Comparison of ENCODE assay signal across 1 cellular context in genomic region chr16:53433930-53434435, GRCh38.
TF ChIP-seq lines count a peak whose summit lies in the region.

No MANE protein-coding gene starts in this region.

TF ChIP-seq in K562, 482 proteins besides CTCF, POLR2A, EP300 and RAD21 (continued from another document and continues in another):
- TF ChIP-seq E2F8 (IDR thresholded peaks at IDR 0.05; ENCODE audit: low read depth, partially characterized antibody) (no peak), STAT5B (CRISPR knock-in tag; IDR thresholded peaks at IDR 0.05) (no peak), ZNF143 (CRISPR knock-in tag; IDR thresholded peaks at IDR 0.05) (peak; percentile 96), PTBP1 (IDR thresholded peaks at IDR 0.05; ENCODE audit: low read depth, low read length) (no peak), ZC3H4 (CRISPR knock-in tag; IDR thresholded peaks at IDR 0.05; ENCODE audit: borderline replicate concordance) (no peak), SOX6 (IDR thresholded peaks at IDR 0.05) (no peak), FOXK2 (conservative IDR thresholded peaks at IDR 0.05 in 1 of 2, IDR thresholded peaks at IDR 0.05 in 1 of 2; ENCODE audit: low read depth in 2 of 2) (no peak), THRB (CRISPR knock-in tag; conservative IDR thresholded peaks at IDR 0.05) (no peak), RB1 (IDR thresholded peaks at IDR 0.05; ENCODE audit: low read depth) (no peak), MAZ (CRISPR knock-in tag; conservative IDR thresholded peaks at IDR 0.05 in 1 of 2, IDR thresholded peaks at IDR 0.05 in 1 of 2) (no peak), ATF1 (CRISPR knock-in tag; IDR thresholded peaks at IDR 0.05) (no peak), ATF1 (tag; IDR thresholded peaks at IDR 0.05) (peak; percentile 80; the same call in 1 of the 2 replicates), DMBX1 (CRISPR knock-in tag; IDR thresholded peaks at IDR 0.05; ENCODE audit: borderline replicate concordance) (no peak), ZNF780A (CRISPR knock-in tag; IDR thresholded peaks at IDR 0.05) (no peak), TCF7 (IDR thresholded peaks at IDR 0.05; ENCODE audit: borderline replicate concordance) (0 out of 2 replicates have a peak, but pooled peaks have one; percentile 20), IRF2 (CRISPR knock-in tag; IDR thresholded peaks at IDR 0.05) (no peak), ZBTB40 (IDR thresholded peaks at IDR 0.05) (peak; percentile 45), ZBTB40 (CRISPR knock-in tag; IDR thresholded peaks at IDR 0.05) (no peak), ZBTB7A (IDR thresholded peaks at IDR 0.05; ENCODE audit: borderline replicate concordance, control insufficient read depth, low read depth, low read length) (no peak), POLR2G (IDR thresholded peaks at IDR 0.05; ENCODE audit: low read depth, low read length) (no peak), HCFC1 (IDR thresholded peaks at IDR 0.05; ENCODE audit: low read depth, low read length) (peak; percentile 97), CCAR2 (IDR thresholded peaks at IDR 0.05; ENCODE audit: low read depth, low read length) (no peak), KHSRP (IDR thresholded peaks at IDR 0.05) (no peak), NR2C1 (IDR thresholded peaks at IDR 0.05) (peak; percentile 54), NR2C1 (tag; IDR thresholded peaks at IDR 0.05) (peak; percentile 50; the same call in 1 of the 2 replicates), GTF2F1 (IDR thresholded peaks at IDR 0.05; ENCODE audit: low read depth, low read length) (no peak), TAF9B (IDR thresholded peaks at IDR 0.05; ENCODE audit: partially characterized antibody) (peak; percentile 0), CBX5 (IDR thresholded peaks at IDR 0.05; ENCODE audit: borderline replicate concordance, low read depth) (no peak), ZNF253 (CRISPR knock-in tag; conservative IDR thresholded peaks at IDR 0.05) (no peak), PHTF2 (CRISPR knock-in tag; IDR thresholded peaks at IDR 0.05) (no peak), ZNF165 (CRISPR knock-in tag; IDR thresholded peaks at IDR 0.05; ENCODE audit: borderline replicate concordance) (no peak), FOXJ2 (tag; IDR thresholded peaks at IDR 0.05) (no peak), POU5F1 (IDR thresholded peaks at IDR 0.05; ENCODE audit: borderline replicate concordance, low read depth, low read length, partially characterized antibody) (peak; percentile 99)
- TF ChIP-seq, protein P1, sequence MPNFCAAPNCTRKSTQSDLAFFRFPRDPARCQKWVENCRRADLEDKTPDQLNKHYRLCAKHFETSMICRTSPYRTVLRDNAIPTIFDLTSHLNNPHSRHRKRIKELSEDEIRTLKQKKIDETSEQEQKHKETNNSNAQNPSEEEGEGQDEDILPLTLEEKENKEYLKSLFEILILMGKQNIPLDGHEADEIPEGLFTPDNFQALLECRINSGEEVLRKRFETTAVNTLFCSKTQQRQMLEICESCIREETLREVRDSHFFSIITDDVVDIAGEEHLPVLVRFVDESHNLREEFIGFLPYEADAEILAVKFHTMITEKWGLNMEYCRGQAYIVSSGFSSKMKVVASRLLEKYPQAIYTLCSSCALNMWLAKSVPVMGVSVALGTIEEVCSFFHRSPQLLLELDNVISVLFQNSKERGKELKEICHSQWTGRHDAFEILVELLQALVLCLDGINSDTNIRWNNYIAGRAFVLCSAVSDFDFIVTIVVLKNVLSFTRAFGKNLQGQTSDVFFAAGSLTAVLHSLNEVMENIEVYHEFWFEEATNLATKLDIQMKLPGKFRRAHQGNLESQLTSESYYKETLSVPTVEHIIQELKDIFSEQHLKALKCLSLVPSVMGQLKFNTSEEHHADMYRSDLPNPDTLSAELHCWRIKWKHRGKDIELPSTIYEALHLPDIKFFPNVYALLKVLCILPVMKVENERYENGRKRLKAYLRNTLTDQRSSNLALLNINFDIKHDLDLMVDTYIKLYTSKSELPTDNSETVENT (CRISPR knock-in tag; IDR thresholded peaks at IDR 0.05) = no peak
- TF ChIP-seq, protein P2, sequence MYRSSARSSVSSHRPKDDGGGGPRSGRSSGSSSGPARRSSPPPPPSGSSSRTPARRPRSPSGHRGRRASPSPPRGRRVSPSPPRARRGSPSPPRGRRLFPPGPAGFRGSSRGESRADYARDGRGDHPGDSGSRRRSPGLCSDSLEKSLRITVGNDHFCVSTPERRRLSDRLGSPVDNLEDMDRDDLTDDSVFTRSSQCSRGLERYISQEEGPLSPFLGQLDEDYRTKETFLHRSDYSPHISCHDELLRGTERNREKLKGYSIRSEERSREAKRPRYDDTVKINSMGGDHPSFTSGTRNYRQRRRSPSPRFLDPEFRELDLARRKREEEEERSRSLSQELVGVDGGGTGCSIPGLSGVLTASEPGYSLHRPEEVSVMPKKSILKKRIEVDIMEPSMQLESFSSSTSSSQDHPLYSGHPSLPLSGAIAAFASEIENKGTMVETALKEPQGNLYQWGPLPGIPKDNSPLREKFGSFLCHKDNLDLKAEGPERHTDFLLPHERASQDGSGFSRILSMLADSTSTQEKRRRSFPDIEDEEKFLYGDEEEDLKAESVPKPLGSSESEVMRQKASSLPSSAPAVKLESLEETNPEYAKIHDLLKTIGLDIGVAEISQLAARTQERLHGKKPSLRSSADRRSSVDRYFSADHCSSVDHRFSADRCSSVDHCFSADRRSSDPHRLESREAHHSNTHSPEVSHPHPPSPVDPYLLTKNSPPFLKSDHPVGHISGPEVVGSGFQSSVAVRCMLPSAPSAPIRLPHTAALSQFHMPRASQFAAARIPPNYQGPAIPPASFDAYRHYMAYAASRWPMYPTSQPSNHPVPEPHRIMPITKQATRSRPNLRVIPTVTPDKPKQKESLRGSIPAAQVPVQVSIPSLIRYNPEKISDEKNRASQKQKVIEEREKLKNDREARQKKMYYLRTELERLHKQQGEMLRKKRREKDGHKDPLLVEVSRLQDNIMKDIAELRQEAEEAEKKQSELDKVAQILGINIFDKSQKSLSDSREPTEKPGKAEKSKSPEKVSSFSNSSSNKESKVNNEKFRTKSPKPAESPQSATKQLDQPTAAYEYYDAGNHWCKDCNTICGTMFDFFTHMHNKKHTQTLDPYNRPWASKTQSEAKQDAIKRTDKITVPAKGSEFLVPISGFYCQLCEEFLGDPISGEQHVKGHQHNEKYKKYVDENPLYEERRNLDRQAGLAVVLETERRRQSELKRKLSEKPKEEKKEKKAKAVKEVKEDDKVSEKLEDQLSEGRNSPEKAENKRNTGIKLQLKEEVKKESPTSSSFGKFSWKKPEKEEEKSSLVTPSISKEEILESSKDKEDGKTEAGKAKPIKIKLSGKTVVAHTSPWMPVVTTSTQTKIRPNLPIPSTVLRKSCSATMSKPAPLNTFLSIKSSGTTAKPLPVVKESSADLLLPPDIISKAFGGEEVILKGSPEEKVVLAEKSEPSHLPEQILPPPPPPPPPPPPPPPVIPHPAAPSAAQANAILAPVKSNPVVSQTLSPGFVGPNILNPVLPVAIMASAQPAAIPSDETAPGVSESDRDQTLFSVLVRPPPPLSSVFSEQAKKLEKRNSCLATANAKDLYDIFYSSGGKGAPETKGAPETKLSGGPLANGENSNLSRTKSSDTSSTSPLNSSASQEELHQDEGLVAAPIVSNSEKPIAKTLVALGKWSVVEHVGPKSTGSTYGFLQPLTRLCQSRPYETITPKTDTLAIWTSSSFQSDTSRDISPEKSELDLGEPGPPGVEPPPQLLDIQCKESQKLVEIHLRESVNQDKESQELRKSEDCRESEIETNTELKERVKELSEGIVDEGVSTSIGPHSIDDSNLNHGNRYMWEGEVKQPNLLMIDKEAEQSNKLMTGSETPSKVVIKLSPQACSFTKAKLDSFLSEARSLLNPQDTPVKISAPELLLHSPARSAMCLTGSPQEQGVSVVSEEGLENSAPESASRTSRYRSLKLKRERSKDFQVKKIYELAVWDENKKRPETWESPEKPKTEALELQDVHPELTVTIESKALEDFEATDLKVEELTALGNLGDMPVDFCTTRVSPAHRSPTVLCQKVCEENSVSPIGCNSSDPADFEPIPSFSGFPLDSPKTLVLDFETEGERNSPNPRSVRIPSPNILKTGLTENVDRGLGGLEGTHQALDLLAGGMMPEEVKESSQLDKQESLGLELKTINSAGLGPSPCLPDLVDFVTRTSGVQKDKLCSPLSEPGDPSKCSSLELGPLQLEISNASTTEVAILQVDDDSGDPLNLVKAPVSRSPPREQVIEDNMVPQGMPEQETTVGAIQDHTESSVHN (IDR thresholded peaks at IDR 0.05; ENCODE audit: borderline replicate concordance in 1 of 2, low read depth in 1 of 2) = no peak
- TF ChIP-seq, protein P3, sequence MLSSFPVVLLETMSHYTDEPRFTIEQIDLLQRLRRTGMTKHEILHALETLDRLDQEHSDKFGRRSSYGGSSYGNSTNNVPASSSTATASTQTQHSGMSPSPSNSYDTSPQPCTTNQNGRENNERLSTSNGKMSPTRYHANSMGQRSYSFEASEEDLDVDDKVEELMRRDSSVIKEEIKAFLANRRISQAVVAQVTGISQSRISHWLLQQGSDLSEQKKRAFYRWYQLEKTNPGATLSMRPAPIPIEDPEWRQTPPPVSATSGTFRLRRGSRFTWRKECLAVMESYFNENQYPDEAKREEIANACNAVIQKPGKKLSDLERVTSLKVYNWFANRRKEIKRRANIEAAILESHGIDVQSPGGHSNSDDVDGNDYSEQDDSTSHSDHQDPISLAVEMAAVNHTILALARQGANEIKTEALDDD (IDR thresholded peaks at IDR 0.05) = no peak
